ENCODE assay signal across 8 cellular contexts in the genomic region with DNA sequence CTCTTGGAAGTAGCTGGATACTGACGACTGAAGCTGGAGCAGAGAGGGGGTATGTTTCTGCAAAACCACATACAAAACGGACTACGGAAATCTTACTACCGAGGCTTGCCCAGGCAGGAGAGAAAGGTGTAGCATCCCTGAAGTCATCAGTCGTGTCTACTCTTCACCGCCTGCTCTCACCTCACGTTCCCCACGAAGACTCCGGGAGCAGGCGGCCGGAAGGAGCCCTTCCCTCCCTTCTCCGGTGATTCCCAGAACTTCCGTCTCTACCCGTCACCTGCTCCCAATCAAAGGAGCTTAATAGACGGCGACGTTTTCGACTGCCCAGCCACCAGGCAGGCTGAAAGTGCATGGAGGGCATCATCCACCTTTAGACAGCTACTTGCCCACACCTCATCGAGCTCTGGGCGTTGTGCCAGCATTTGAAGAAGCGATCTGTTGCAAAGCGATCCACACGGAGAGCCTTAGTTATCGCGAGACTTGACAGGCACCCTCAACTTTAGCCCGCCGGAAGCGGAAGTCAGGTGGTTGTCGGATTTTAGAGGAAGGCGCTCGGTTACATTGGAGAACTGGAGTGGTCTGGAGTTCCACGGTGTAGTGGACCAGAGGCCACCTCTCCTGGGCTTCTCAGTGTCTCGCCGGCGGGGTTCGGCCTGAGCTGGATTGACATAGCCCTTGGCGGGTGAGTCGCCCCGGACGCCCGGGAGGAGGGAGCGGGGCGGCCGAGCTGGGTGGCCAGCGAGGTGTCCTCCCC. TPM values are rescaled to one million over a fixed set of nuclear protein-coding genes. Genes with fewer than 3 reads are reported as not detected.
DNase-seq lines count a peak whose midpoint lies in the region; ATAC-seq and TF ChIP-seq lines count a peak whose summit lies in the region.

A gene (plus strand): TSS at position 523 of the 754 bp plus-strand sequence. CDS start 2,809 bp downstream, outside the sequence.

- H3K4me1 ChIP-seq in GM23338 (ENCODE audit: insufficient read depth), result 0 out of 2 replicates have a peak, but pooled peaks cover 7% of the 10 kb centered on the region

- H3K4me1 Mint-ChIP-seq in GM23338 (peaks cover 15% of the 10 kb centered on the region), natural killer cell (peaks cover 22 to 30% of the 10 kb centered on the region in 2 donors)
- peaks cover 11% of the 10 kb centered on the region for H3K4me1 Mint-ChIP-seq in activated T-helper 17 cell treated with anti-CD3 and anti-CD28 coated beads, Interleukin-2, amount 50 U/mL, for 72 hours

- peak; percentile 96 for ATAC-seq in GM23338
- peak; percentile 97 for ATAC-seq in activated T-helper 17 cell treated with anti-CD3 and anti-CD28 coated beads, Interleukin-2, amount 50 U/mL, for 72 hours (replicated peaks)
- ATAC-seq in natural killer cell, result peak; percentile 91 to 95 (median 94)

- DNase-seq in Daoy (ENCODE audit: low read depth) (peak; percentile 94), GM23338 (ENCODE audit: low spot score) (peak; percentile 96), LHCN-M2 (ENCODE audit: low read depth) (peak; percentile 94), RPMI8226 (peak; percentile 97), fibroblast of peridontal ligament (ENCODE audit: extremely low read depth) (peak; percentile 97), natural killer cell (peak; percentile 84)
- peak; percentile 93 for DNase-seq in stimulated activated naive CD4-positive, alpha-beta T cell treated with Interleukin-2 at 50 U/mL for 16 hours (lab: John Stamatoyannopoulos, UW)

- intact Hi-C loops in natural killer cell (cut with micrococcal nuclease), result loop anchor here (1.0 to 2.0 kb wide), 3 partner anchors 15 to 446 kb away; a partner anchor contains a TSS

- H3K27me3 Mint-ChIP-seq in GM23338 (ENCODE audit: insufficient read depth, low read depth, poor library complexity), result peaks cover 14% of the 10 kb centered on the region
- H3K27me3 Mint-ChIP-seq in activated T-helper 17 cell treated with anti-CD3 and anti-CD28 coated beads, Interleukin-2, amount 50 U/mL, for 72 hours, result no peaks in the 10 kb centered on the region
- no peaks in the 10 kb centered on the region for H3K27me3 Mint-ChIP-seq in natural killer cell (ENCODE audit: low read depth in 2 of 2)

- peak within 1 kb of the TSS; percentile 98 for H3K27ac Mint-ChIP-seq in GM23338
- peak within 1 kb of the TSS; percentile 81 for H3K27ac Mint-ChIP-seq in activated T-helper 17 cell treated with anti-CD3 and anti-CD28 coated beads, Interleukin-2, amount 50 U/mL, for 72 hours
- peak within 1 kb of the TSS; percentile 90 to 94 for H3K27ac Mint-ChIP-seq in natural killer cell

- peaks cover 21% of the 10 kb centered on the region for H3K79me2 ChIP-seq in GM23338 (replicated peaks; ENCODE audit: insufficient read depth)

- H3K9me2 ChIP-seq in GM23338 (ENCODE audit: insufficient read depth), result peaks cover 8% of the 10 kb centered on the region

- 0 out of 2 replicates have a peak, but pooled peaks cover 14% of the 10 kb centered on the region for H4K20me1 ChIP-seq in GM23338 (replicated peaks; ENCODE audit: insufficient read depth)

- H3K36me3 ChIP-seq in GM23338 (ENCODE audit: insufficient read depth), result peaks cover 10% of the 10 kb centered on the region

- H3K27ac ChIP-seq in GM23338 (ENCODE audit: low read depth), result no peak within 1 kb of the TSS

- peaks cover 9% of the 10 kb centered on the region; the same call in 1 of the 3 replicates for H3K9me3 Mint-ChIP-seq in GM23338
- no peaks in the 10 kb centered on the region for H3K9me3 Mint-ChIP-seq in activated T-helper 17 cell treated with anti-CD3 and anti-CD28 coated beads, Interleukin-2, amount 50 U/mL, for 72 hours
- no peaks in the 10 kb centered on the region for H3K9me3 Mint-ChIP-seq in natural killer cell

- H3K4me3 Mint-ChIP-seq in GM23338 (peak within 1 kb of the TSS; percentile 99), natural killer cell (peak within 1 kb of the TSS; percentile 97)
- H3K4me3 Mint-ChIP-seq in activated T-helper 17 cell treated with anti-CD3 and anti-CD28 coated beads, Interleukin-2, amount 50 U/mL, for 72 hours, result peak within 1 kb of the TSS; percentile 82

- H3F3A ChIP-seq in GM23338 (replicated peaks; ENCODE audit: low read depth), result no peaks in the 10 kb centered on the region

- H3K4me2 ChIP-seq in GM23338, result peak within 1 kb of the TSS; percentile 98

- peak within 1 kb of the TSS; percentile 94 for H3K4me3 ChIP-seq in GM23338

- H3K27me3 ChIP-seq in GM23338 (ENCODE audit: insufficient read depth), result peaks cover 11% of the 10 kb centered on the region

- TF ChIP-seq CTCF in GM23338 (conservative IDR thresholded peaks at IDR 0.05; ENCODE audit: low read depth in 2 of 2) (no peak), natural killer cell (IDR thresholded peaks at IDR 0.05) (no peak)

- H3K36me3 Mint-ChIP-seq in GM23338 (ENCODE audit: low read depth) (peaks cover 35% of the 10 kb centered on the region), natural killer cell (no peaks in the 10 kb centered on the region)
- peaks cover 48% of the 10 kb centered on the region for H3K36me3 Mint-ChIP-seq in activated T-helper 17 cell treated with anti-CD3 and anti-CD28 coated beads, Interleukin-2, amount 50 U/mL, for 72 hours (ENCODE audit: low read depth)

- H2AFZ ChIP-seq in GM23338, result peak within 1 kb of the TSS; percentile 94

TF ChIP-seq in GM23338, 12 proteins besides CTCF, POLR2A, EP300 and RAD21 (continues in another document):
- TF ChIP-seq EZH2 (IDR thresholded peaks at IDR 0.05; ENCODE audit: low read depth, unreplicated experiment) (no peak), JUNB (IDR thresholded peaks at IDR 0.05; ENCODE audit: unreplicated experiment) (no peak), NANOG (IDR thresholded peaks at IDR 0.05; ENCODE audit: borderline replicate concordance) (no peak), POLR2AphosphoS5 (IDR thresholded peaks at IDR 0.05; ENCODE audit: low read depth) (peak; percentile 84), ZNF331 (CRISPR knock-in tag; IDR thresholded peaks at IDR 0.05; ENCODE audit: low read depth) (no peak)
- TF ChIP-seq, protein P1, sequence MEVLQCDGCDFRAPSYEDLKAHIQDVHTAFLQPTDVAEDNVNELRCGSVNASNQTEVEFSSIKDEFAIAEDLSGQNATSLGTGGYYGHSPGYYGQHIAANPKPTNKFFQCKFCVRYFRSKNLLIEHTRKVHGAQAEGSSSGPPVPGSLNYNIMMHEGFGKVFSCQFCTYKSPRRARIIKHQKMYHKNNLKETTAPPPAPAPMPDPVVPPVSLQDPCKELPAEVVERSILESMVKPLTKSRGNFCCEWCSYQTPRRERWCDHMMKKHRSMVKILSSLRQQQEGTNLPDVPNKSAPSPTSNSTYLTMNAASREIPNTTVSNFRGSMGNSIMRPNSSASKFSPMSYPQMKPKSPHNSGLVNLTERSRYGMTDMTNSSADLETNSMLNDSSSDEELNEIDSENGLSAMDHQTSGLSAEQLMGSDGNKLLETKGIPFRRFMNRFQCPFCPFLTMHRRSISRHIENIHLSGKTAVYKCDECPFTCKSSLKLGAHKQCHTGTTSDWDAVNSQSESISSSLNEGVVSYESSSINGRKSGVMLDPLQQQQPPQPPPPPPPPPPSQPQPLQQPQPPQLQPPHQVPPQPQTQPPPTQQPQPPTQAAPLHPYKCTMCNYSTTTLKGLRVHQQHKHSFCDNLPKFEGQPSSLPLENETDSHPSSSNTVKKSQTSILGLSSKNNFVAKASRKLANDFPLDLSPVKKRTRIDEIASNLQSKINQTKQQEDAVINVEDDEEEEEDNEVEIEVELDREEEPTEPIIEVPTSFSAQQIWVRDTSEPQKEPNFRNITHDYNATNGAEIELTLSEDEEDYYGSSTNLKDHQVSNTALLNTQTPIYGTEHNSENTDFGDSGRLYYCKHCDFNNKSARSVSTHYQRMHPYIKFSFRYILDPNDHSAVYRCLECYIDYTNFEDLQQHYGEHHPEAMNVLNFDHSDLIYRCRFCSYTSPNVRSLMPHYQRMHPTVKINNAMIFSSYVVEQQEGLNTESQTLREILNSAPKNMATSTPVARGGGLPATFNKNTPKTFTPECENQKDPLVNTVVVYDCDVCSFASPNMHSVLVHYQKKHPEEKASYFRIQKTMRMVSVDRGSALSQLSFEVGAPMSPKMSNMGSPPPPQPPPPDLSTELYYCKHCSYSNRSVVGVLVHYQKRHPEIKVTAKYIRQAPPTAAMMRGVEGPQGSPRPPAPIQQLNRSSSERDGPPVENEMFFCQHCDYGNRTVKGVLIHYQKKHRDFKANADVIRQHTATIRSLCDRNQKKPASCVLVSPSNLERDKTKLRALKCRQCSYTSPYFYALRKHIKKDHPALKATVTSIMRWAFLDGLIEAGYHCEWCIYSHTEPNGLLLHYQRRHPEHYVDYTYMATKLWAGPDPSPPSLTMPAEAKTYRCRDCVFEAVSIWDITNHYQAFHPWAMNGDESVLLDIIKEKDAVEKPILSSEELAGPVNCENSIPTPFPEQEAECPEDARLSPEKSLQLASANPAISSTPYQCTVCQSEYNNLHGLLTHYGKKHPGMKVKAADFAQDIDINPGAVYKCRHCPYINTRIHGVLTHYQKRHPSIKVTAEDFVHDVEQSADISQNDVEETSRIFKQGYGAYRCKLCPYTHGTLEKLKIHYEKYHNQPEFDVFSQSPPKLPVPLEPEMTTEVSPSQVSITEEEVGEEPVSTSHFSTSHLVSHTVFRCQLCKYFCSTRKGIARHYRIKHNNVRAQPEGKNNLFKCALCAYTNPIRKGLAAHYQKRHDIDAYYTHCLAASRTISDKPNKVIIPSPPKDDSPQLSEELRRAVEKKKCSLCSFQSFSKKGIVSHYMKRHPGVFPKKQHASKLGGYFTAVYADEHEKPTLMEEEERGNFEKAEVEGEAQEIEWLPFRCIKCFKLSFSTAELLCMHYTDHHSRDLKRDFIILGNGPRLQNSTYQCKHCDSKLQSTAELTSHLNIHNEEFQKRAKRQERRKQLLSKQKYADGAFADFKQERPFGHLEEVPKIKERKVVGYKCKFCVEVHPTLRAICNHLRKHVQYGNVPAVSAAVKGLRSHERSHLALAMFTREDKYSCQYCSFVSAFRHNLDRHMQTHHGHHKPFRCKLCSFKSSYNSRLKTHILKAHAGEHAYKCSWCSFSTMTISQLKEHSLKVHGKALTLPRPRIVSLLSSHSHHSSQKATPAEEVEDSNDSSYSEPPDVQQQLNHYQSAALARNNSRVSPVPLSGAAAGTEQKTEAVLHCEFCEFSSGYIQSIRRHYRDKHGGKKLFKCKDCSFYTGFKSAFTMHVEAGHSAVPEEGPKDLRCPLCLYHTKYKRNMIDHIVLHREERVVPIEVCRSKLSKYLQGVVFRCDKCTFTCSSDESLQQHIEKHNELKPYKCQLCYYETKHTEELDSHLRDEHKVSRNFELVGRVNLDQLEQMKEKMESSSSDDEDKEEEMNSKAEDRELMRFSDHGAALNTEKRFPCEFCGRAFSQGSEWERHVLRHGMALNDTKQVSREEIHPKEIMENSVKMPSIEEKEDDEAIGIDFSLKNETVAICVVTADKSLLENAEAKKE (CRISPR knock-in tag; IDR thresholded peaks at IDR 0.05), result no peak

RNA-seq across cellular contexts. Expression of the gene that starts here (rescaled TPM):
- total RNA-seq in Daoy (2014; rRNA removed; shearing (Covaris generic)), result 63.6 and 77.4 TPM in 2 replicates
- total RNA-seq in GM23338 (2014; rRNA removed; shearing (Covaris generic)), result 27.4 and 29.2 TPM in 2 replicates
- polyA plus RNA-seq in GM23338 (2016; fragmentation: Nextera tagmentation; extraction: Ambion mirVana), result 50.7 and 58.6 TPM in 2 replicates
- 22.3 and 28.6 TPM in 2 replicates for total RNA-seq in LHCN-M2 (2014; rRNA removed)
- polyA plus RNA-seq in LHCN-M2 (2012), result 24.2 TPM
- total RNA-seq in activated T-helper 17 cell treated with anti-CD3 and anti-CD28 coated beads, Interleukin-2, amount 50 U/mL, for 72 hours, result 10 to 100 TPM; 19.2 to 25.4 TPM
- total RNA-seq in natural killer cell, result 10 to 100 TPM; 15.4 to 27.2 (median 25.7) TPM
